ENCODE assay signal across 8 cellular contexts in the genomic region with DNA sequence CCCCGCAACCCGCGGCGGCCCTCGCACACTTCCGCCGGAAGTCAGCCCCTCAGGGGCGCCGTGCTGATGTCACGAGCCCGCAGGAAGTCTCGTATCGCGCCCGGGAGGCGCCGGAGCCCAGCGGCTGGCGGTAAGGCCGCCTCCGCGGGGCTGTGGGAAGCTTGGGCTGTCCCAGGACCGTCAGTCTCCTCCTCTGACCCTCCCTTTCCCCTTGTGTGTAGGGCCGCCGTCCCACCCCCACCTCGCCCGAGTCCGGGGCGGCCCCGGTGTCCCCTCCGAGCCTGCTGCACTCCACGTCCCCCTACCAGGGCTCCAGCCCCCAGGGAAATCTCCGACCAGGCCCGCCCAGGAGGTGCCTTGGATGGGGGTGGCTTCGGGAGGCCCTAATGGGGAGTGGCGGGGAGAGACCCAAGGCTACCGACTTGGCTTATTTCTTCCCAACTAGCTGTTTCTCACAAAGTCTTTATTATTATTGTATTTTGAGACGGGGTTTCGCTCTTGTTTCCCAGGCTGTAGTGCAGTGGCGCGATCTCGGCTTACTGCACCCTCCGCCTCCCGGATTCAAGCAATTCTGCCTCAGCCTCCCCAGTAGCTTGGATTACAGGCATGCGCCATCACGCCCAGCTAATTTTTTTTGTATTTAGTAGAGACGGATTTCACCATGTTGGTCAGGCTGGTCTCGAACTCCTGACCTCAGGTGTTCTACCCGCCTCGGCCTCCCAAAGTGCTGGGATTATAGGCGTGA. TPM values are rescaled to one million over a fixed set of nuclear protein-coding genes. Genes with fewer than 3 reads are reported as not detected.
DNase-seq lines count a peak whose midpoint lies in the region; ATAC-seq and TF ChIP-seq lines count a peak whose summit lies in the region.

A gene (plus strand): TSS at position 86 of the 745 bp plus-strand sequence. CDS start 3,108 bp downstream, outside the sequence.

- no peaks in the 10 kb centered on the region for H3K27me3 ChIP-seq in RWPE2 (ENCODE audit: insufficient read depth, poor library complexity, severe bottlenecking)

- H3K36me3 Mint-ChIP-seq in activated T-helper 2 cell treated with anti-CD3 and anti-CD28 coated beads, Interferon-gamma antibody, Interleukin-2, Interleukin-4, amounts not matched to agents 10 μg/mL and 5 μg/mL and 100 μg/mL, durations not matched to agents 14 hours and 24 hours and 36 hours (ENCODE audit: low read depth): peaks cover 29% of the 10 kb centered on the region
- peaks cover 37% of the 10 kb centered on the region for H3K36me3 Mint-ChIP-seq in nephron progenitor cell (ENCODE audit: low read depth)
- H3K36me3 Mint-ChIP-seq in stimulated activated naive CD8-positive, alpha-beta T cell treated with anti-CD3 and anti-CD28 coated beads, Interleukin-15, Interleukin-2, amounts not matched to agents 100 ng/mL and 50 ng/mL, for 24 hours (ENCODE audit: low read depth): peaks cover 26% of the 10 kb centered on the region

- peak within 1 kb of the TSS; percentile 82 for H3K4me3 Mint-ChIP-seq in activated T-helper 2 cell treated with anti-CD3 and anti-CD28 coated beads, Interferon-gamma antibody, Interleukin-2, Interleukin-4, amounts not matched to agents 10 μg/mL and 5 μg/mL and 100 μg/mL, durations not matched to agents 14 hours and 24 hours and 36 hours (ENCODE audit: low read depth)
- H3K4me3 Mint-ChIP-seq in nephron progenitor cell: peak within 1 kb of the TSS; percentile 91
- H3K4me3 Mint-ChIP-seq in stimulated activated naive CD8-positive, alpha-beta T cell treated with anti-CD3 and anti-CD28 coated beads, Interleukin-15, Interleukin-2, amounts not matched to agents 100 ng/mL and 50 ng/mL, for 24 hours: peak within 1 kb of the TSS; percentile 86

- H3K9me3 ChIP-seq in RWPE2 (ENCODE audit: severe bottlenecking): no peaks in the 10 kb centered on the region

- DNase-seq in EH (ENCODE audit: low read depth) (peak; percentile 89), GOT3 (lab: John Stamatoyannopoulos, UW) (peak; percentile 72), LHCN-M2 (ENCODE audit: low read depth) (peak; percentile 88), RWPE2 (ENCODE audit: low spot score) (peak; percentile 86), fibroblast of pulmonary artery (ENCODE audit: low read depth) (peak; percentile 93), nephron progenitor cell (peak; percentile 84)
- DNase-seq in activated T-helper 2 cell treated with anti-CD3 and anti-CD28 coated beads, Interferon-gamma antibody, Interleukin-2, Interleukin-4, amounts not matched to agents 10 μg/mL and 5 μg/mL and 100 μg/mL, durations not matched to agents 14 hours and 24 hours and 36 hours (ENCODE audit: low spot score): peak; percentile 80

- peaks cover 38% of the 10 kb centered on the region for H3K36me3 ChIP-seq in RWPE2 (ENCODE audit: low read depth)

- peak within 1 kb of the TSS; percentile 71 for H3K4me3 ChIP-seq in RWPE2 (ENCODE audit: severe bottlenecking)
- peak within 1 kb of the TSS; percentile 77 for H3K4me3 ChIP-seq in fibroblast of pulmonary artery (replicated peaks; ENCODE audit: low read depth, low read length)

- H3K9me3 Mint-ChIP-seq in activated T-helper 2 cell treated with anti-CD3 and anti-CD28 coated beads, Interferon-gamma antibody, Interleukin-2, Interleukin-4, amounts not matched to agents 10 μg/mL and 5 μg/mL and 100 μg/mL, durations not matched to agents 14 hours and 24 hours and 36 hours: no peaks in the 10 kb centered on the region
- no peaks in the 10 kb centered on the region for H3K9me3 Mint-ChIP-seq in nephron progenitor cell
- H3K9me3 Mint-ChIP-seq in stimulated activated naive CD8-positive, alpha-beta T cell treated with anti-CD3 and anti-CD28 coated beads, Interleukin-15, Interleukin-2, amounts not matched to agents 100 ng/mL and 50 ng/mL, for 24 hours: no peaks in the 10 kb centered on the region

- peaks cover 23% of the 10 kb centered on the region for H3K4me1 Mint-ChIP-seq in activated T-helper 2 cell treated with anti-CD3 and anti-CD28 coated beads, Interferon-gamma antibody, Interleukin-2, Interleukin-4, amounts not matched to agents 10 μg/mL and 5 μg/mL and 100 μg/mL, durations not matched to agents 14 hours and 24 hours and 36 hours (ENCODE audit: low read depth)
- H3K4me1 Mint-ChIP-seq in nephron progenitor cell: peaks cover 31% of the 10 kb centered on the region
- H3K4me1 Mint-ChIP-seq in stimulated activated naive CD8-positive, alpha-beta T cell treated with anti-CD3 and anti-CD28 coated beads, Interleukin-15, Interleukin-2, amounts not matched to agents 100 ng/mL and 50 ng/mL, for 24 hours (ENCODE audit: low read depth): peaks cover 23% of the 10 kb centered on the region

- peak; percentile 94 for ATAC-seq in RWPE2 (ENCODE audit: low read depth)

- no peaks in the 10 kb centered on the region for H3K4me1 ChIP-seq in RWPE2 (ENCODE audit: insufficient read depth, poor library complexity, severe bottlenecking)

- peak within 1 kb of the TSS; percentile 82 for H3K27ac Mint-ChIP-seq in activated T-helper 2 cell treated with anti-CD3 and anti-CD28 coated beads, Interferon-gamma antibody, Interleukin-2, Interleukin-4, amounts not matched to agents 10 μg/mL and 5 μg/mL and 100 μg/mL, durations not matched to agents 14 hours and 24 hours and 36 hours
- H3K27ac Mint-ChIP-seq in nephron progenitor cell: peak within 1 kb of the TSS; percentile 96
- peak within 1 kb of the TSS; percentile 86 for H3K27ac Mint-ChIP-seq in stimulated activated naive CD8-positive, alpha-beta T cell treated with anti-CD3 and anti-CD28 coated beads, Interleukin-15, Interleukin-2, amounts not matched to agents 100 ng/mL and 50 ng/mL, for 24 hours

- intact Hi-C loops in activated T-helper 2 cell treated with anti-CD3 and anti-CD28 coated beads, Interferon-gamma antibody, Interleukin-2, Interleukin-4, amounts not matched to agents 10 μg/mL and 5 μg/mL and 100 μg/mL, durations not matched to agents 14 hours and 24 hours and 36 hours (cut with micrococcal nuclease): loop anchor here (1.0 to 5.0 kb wide), 2 partner anchors 13 to 130 kb away; a partner anchor contains a TSS

- peak within 1 kb of the TSS; percentile 54 for H3K27ac ChIP-seq in RWPE2 (ENCODE audit: poor library complexity, severe bottlenecking)

- no peak for TF ChIP-seq CTCF in RWPE2 (IDR thresholded peaks at IDR 0.05; ENCODE audit: poor library complexity, severe bottlenecking)
- no peak for TF ChIP-seq CTCF in fibroblast of pulmonary artery (IDR thresholded peaks at IDR 0.05; ENCODE audit: low read length, missing control alignments)
- no peak for TF ChIP-seq CTCF in nephron progenitor cell (IDR thresholded peaks at IDR 0.05)

- H3K27me3 Mint-ChIP-seq in activated T-helper 2 cell treated with anti-CD3 and anti-CD28 coated beads, Interferon-gamma antibody, Interleukin-2, Interleukin-4, amounts not matched to agents 10 μg/mL and 5 μg/mL and 100 μg/mL, durations not matched to agents 14 hours and 24 hours and 36 hours (ENCODE audit: low read depth): no peaks in the 10 kb centered on the region
- H3K27me3 Mint-ChIP-seq in nephron progenitor cell (ENCODE audit: low read depth, poor library complexity): peaks cover 14% of the 10 kb centered on the region
- H3K27me3 Mint-ChIP-seq in stimulated activated naive CD8-positive, alpha-beta T cell treated with anti-CD3 and anti-CD28 coated beads, Interleukin-15, Interleukin-2, amounts not matched to agents 100 ng/mL and 50 ng/mL, for 24 hours: no peaks in the 10 kb centered on the region

RNA-seq across cellular contexts. Expression of the gene that starts here (rescaled TPM):
- total RNA-seq in LHCN-M2 (2014; rRNA removed): 75.4 and 84.8 TPM in 2 replicates
- polyA plus RNA-seq in LHCN-M2 (2012): 66.4 TPM
- 23.9 and 29.9 TPM in 2 replicates for total RNA-seq in activated T-helper 2 cell treated with anti-CD3 and anti-CD28 coated beads, Interferon-gamma antibody, Interleukin-2, Interleukin-4, amounts not matched to agents 10 μg/mL and 5 μg/mL and 100 μg/mL, durations not matched to agents 14 hours and 24 hours and 36 hours

Comparison
In these comparisons a context has a peak if more than half of its experiments do, and no peak if none do; other contexts are left out.
1. Peak in every context shown above with its lines: DNase-seq, ATAC-seq, H3K4me3 ChIP-seq and H3K27ac ChIP-seq.